8 cellular contexts compared by ENCODE assay signal in genomic region chr3:11671648-11672100, GRCh38. TPM values are rescaled to one million over a fixed set of nuclear protein-coding genes. Genes with fewer than 3 reads are reported as not detected.
DNase-seq lines count a peak whose midpoint lies in the region; ATAC-seq, FAIRE-seq and TF ChIP-seq lines count a peak whose summit lies in the region.

No MANE protein-coding gene starts in this region.

- H3K4me1 Mint-ChIP-seq in activated CD4-positive, alpha-beta T cell treated with anti-CD3 and anti-CD28 coated beads, Interleukin-2, amount 10 ng/mL, durations not matched to agents 24 days and 14 days = no peaks in the 10 kb centered on the region

- ATAC-seq in GM21515 (IDR thresholded peaks at IDR 0.05; ENCODE audit: unreplicated experiment) (peak; percentile 59), HG02588 (IDR thresholded peaks at IDR 0.05; ENCODE audit: unreplicated experiment) (no peak), HG03045 (IDR thresholded peaks at IDR 0.05; ENCODE audit: unreplicated experiment) (no peak)

- no peak overlapping the region for H3K27ac Mint-ChIP-seq in activated CD4-positive, alpha-beta T cell treated with anti-CD3 and anti-CD28 coated beads, Interleukin-2, amount 10 ng/mL, durations not matched to agents 24 days and 14 days

- H3K4me3 ChIP-seq in NB4 (ENCODE audit: low read depth, low read length) = no peak overlapping the region
- no peak overlapping the region for H3K4me3 ChIP-seq in fibroblast of mammary gland (ENCODE audit: control insufficient read depth, low read depth, low read length)

- peaks cover 12% of the 10 kb centered on the region for H3K27me3 Mint-ChIP-seq in activated CD4-positive, alpha-beta T cell treated with anti-CD3 and anti-CD28 coated beads, Interleukin-2, amount 10 ng/mL, durations not matched to agents 24 days and 14 days

- DNase-seq in AG08396 (ENCODE audit: low spot score) (peak; percentile 45), NB4 (ENCODE audit: low read depth) (peak; percentile 24), fibroblast of mammary gland (ENCODE audit: low read depth) (peak; percentile 61), urothelium cell line (ENCODE audit: low spot score) (no peak)
- DNase-seq in activated CD4-positive, alpha-beta T cell treated with anti-CD3 and anti-CD28 coated beads, Interleukin-2, amount 10 ng/mL, durations not matched to agents 24 days and 14 days = no peak

- H3K36me3 Mint-ChIP-seq in activated CD4-positive, alpha-beta T cell treated with anti-CD3 and anti-CD28 coated beads, Interleukin-2, amount 10 ng/mL, durations not matched to agents 24 days and 14 days (ENCODE audit: low read depth) = no peaks in the 10 kb centered on the region

- intact Hi-C loops in activated CD4-positive, alpha-beta T cell treated with anti-CD3 and anti-CD28 coated beads, Interleukin-2, amount 10 ng/mL, durations not matched to agents 24 days and 14 days (cut with micrococcal nuclease) = no loop called here

- H3K4me3 Mint-ChIP-seq in activated CD4-positive, alpha-beta T cell treated with anti-CD3 and anti-CD28 coated beads, Interleukin-2, amount 10 ng/mL, durations not matched to agents 24 days and 14 days = no peak overlapping the region

- FAIRE-seq in urothelium cell line (lab: Jason Lieb, UNC) = no peak

- no peak for TF ChIP-seq POLR2A in NB4 (IDR thresholded peaks at IDR 0.05; ENCODE audit: extremely low read depth, insufficient read length)

- no peaks in the 10 kb centered on the region for H3K9me3 Mint-ChIP-seq in activated CD4-positive, alpha-beta T cell treated with anti-CD3 and anti-CD28 coated beads, Interleukin-2, amount 10 ng/mL, durations not matched to agents 24 days and 14 days

- TF ChIP-seq CTCF in NB4 (IDR thresholded peaks at IDR 0.05; ENCODE audit: low read depth, low read length) = no peak
- no peak for TF ChIP-seq CTCF in fibroblast of mammary gland (conservative IDR thresholded peaks at IDR 0.05; ENCODE audit: control insufficient read depth, insufficient read depth, low read depth, low read length)

RNA-seq across cellular contexts. Expression of gene VGLL4, which starts 28.0 kb away (rescaled TPM):
- total RNA-seq in activated CD4-positive, alpha-beta T cell treated with anti-CD3 and anti-CD28 coated beads, Interleukin-2, amount 10 ng/mL, durations not matched to agents 24 days and 14 days = 43.4 and 44.0 TPM in 2 replicates

Comparison
In these comparisons a context has a peak if more than half of its experiments do, and no peak if none do; other contexts are left out.
1. DNase-seq: peak in AG08396 (single experiment), NB4 (single experiment) and fibroblast of mammary gland (single experiment); none in activated CD4-positive, alpha-beta T cell treated with anti-CD3 and anti-CD28 coated beads, Interleukin-2, amount 10 ng/mL, durations not matched to agents 24 days and 14 days (single experiment) and urothelium cell line (single experiment).